In genomic region chr13:110127986-110128511, GRCh38 we compare ENCODE assay signal across 1 cellular context.
TF ChIP-seq lines count a peak whose summit lies in the region.

No MANE protein-coding gene starts in this region.

TF ChIP-seq in IMR-90, 13 proteins besides CTCF, POLR2A, EP300 and RAD21 (continued from another document):
- no peak for TF ChIP-seq CEBPB (IDR thresholded peaks at IDR 0.05; ENCODE audit: low read depth, low read length)
- no peak for TF ChIP-seq RFX5 (IDR thresholded peaks at IDR 0.05; ENCODE audit: low read depth, low read length)
TF ChIP-seq in IMR-90: peak in this region for 0.
